9 cellular contexts compared by ENCODE assay signal in the genomic region with DNA sequence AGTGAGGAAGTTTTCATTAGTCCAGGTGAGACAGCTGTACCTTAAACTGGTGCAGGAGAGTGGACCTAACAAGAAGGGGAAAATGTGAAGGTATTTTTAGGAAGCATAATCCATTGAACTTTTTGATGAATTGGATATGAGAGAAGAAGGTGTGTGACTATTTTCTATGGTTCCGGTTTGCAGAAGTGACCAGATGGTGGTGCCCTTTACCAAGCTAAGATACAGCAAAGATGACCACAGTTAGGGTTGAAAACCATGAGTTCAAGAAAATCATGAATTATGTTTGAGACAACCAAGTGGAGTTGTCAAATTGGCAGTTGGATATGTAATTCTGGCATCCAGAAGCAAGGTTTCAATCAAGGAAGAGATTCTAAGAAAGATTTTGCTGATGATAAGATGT.
DNase-seq lines count a peak whose midpoint lies in the region; ATAC-seq and TF ChIP-seq lines count a peak whose summit lies in the region.
"Had no signal": no experiment of that assay in that cellular context is flagged by ENCODE, and none has a peak within 500 bp of the region (broad histone marks: within the 10 kb centered on the region; RNA-seq: fewer than 3 reads in every experiment).

No MANE protein-coding gene starts in this region.

- H4K20me1 ChIP-seq in GM23248 (ENCODE audit: insufficient read depth) (no peaks in the 10 kb centered on the region), OCI-LY1 (ENCODE audit: insufficient read depth, low read length) (no peaks in the 10 kb centered on the region), hepatocyte (ENCODE audit: insufficient read depth, poor library complexity, severe bottlenecking) (no peaks in the 10 kb centered on the region)

- H3K27me3 ChIP-seq in GM23248 (replicated peaks; ENCODE audit: insufficient read depth), result no peaks in the 10 kb centered on the region
- H3K27me3 ChIP-seq in OCI-LY1 (ENCODE audit: insufficient read depth, low read length), result no peaks in the 10 kb centered on the region
- no peaks in the 10 kb centered on the region for H3K27me3 ChIP-seq in hepatocyte
- no peaks in the 10 kb centered on the region for H3K27me3 ChIP-seq in uterus

- H3K79me2 ChIP-seq in GM23248 (ENCODE audit: insufficient read depth), result no peaks in the 10 kb centered on the region
- H3K79me2 ChIP-seq in OCI-LY1 (ENCODE audit: insufficient read depth, low read length), result no peaks in the 10 kb centered on the region
- H3K79me2 ChIP-seq in hepatocyte, result no peaks in the 10 kb centered on the region

- intact Hi-C loops in uterus (cut with DNase I; ENCODE audit: low total_unique reads), result no loop called here

- H3K9me3 ChIP-seq in GM23248 (ENCODE audit: low read depth) (no peaks in the 10 kb centered on the region), OCI-LY1 (ENCODE audit: low read length) (no peaks in the 10 kb centered on the region), hepatocyte (ENCODE audit: low read depth) (no peaks in the 10 kb centered on the region), uterus (no peaks in the 10 kb centered on the region)

- TF ChIP-seq POLR2A in uterus (IDR thresholded peaks at IDR 0.05), result no peak

- no peak overlapping the region for H3K4me3 ChIP-seq in GM23248
- no peak overlapping the region for H3K4me3 ChIP-seq in OCI-LY1 (ENCODE audit: low read depth, low read length, poor library complexity, severe bottlenecking)
- no peak overlapping the region for H3K4me3 ChIP-seq in hepatocyte
- no peak overlapping the region for H3K4me3 ChIP-seq in uterus

- no peaks in the 10 kb centered on the region for H3K4me1 ChIP-seq in GM23248 (ENCODE audit: insufficient read depth)
- H3K4me1 ChIP-seq in OCI-LY1 (ENCODE audit: insufficient read depth, low read length, severe bottlenecking), result no peaks in the 10 kb centered on the region
- H3K4me1 ChIP-seq in hepatocyte (ENCODE audit: insufficient read depth), result no peaks in the 10 kb centered on the region
- no peaks in the 10 kb centered on the region for H3K4me1 ChIP-seq in uterus

- H3K9me2 ChIP-seq in GM23248 (ENCODE audit: insufficient read depth) (no peaks in the 10 kb centered on the region), OCI-LY1 (ENCODE audit: low read depth, low read length) (no peaks in the 10 kb centered on the region), hepatocyte (replicated peaks; ENCODE audit: insufficient read depth) (no peaks in the 10 kb centered on the region)

- ATAC-seq in HG02840 (IDR thresholded peaks at IDR 0.05; ENCODE audit: low FRiP score, unreplicated experiment), result no peak
- ATAC-seq: left colon had no signal

- 74 to 82% methylated on average over 1 of the region's 1 CpG for WGBS in GM23248 (ENCODE audit: low coverage in 1 of 2, low lambda C conversion rate in 2 of 2, missing lambda C conversion rate in 2 of 2), 2 experiments
- 13% methylated on average over 1 of the region's 1 CpG for WGBS in hepatocyte (ENCODE audit: low lambda C conversion rate, missing lambda C conversion rate)

- no peak overlapping the region for H2AFZ ChIP-seq in GM23248
- no peak overlapping the region for H2AFZ ChIP-seq in OCI-LY1 (ENCODE audit: low read length)
- H2AFZ ChIP-seq in hepatocyte, result no peak overlapping the region

- H3K9ac ChIP-seq in GM23248 (no peak overlapping the region), OCI-LY1 (ENCODE audit: low read length) (no peak overlapping the region)

- DNase-seq in AML-193 (lab: John Stamatoyannopoulos, UW) (peak; percentile 10 to 15), GM23248 (peak; percentile 41), hepatocyte (ENCODE audit: low spot score) (peak; percentile 41), uterus (no peak), hepatic stellate cell (ENCODE audit: low spot score) (no peak), NCI-H1048 (lab: John Stamatoyannopoulos, UW) (no peak)
- DNase-seq: left colon had no signal

- H3K27ac ChIP-seq in GM23248, result no peak overlapping the region
- H3K27ac ChIP-seq in OCI-LY1 (ENCODE audit: low read depth, low read length, poor library complexity, severe bottlenecking), result no peak overlapping the region
- H3K27ac ChIP-seq in hepatocyte, result no peak overlapping the region
- no peak overlapping the region for H3K27ac ChIP-seq in uterus

- no peaks in the 10 kb centered on the region for H3F3A ChIP-seq in GM23248 (ENCODE audit: insufficient read depth)
- no peaks in the 10 kb centered on the region for H3F3A ChIP-seq in OCI-LY1 (ENCODE audit: insufficient read depth, low read length)

- H3K36me3 ChIP-seq in GM23248 (ENCODE audit: low read depth), result no peaks in the 10 kb centered on the region
- H3K36me3 ChIP-seq in OCI-LY1 (ENCODE audit: insufficient read depth, low read length), result no peaks in the 10 kb centered on the region
- no peaks in the 10 kb centered on the region for H3K36me3 ChIP-seq in hepatocyte (replicated peaks; ENCODE audit: insufficient read depth, low read depth)
- no peaks in the 10 kb centered on the region for H3K36me3 ChIP-seq in uterus

- H3K4me2 ChIP-seq in GM23248 (ENCODE audit: unreplicated experiment), result no peak overlapping the region
- H3K4me2 ChIP-seq in OCI-LY1 (ENCODE audit: low read length), result no peak overlapping the region
- H3K4me2 ChIP-seq in hepatocyte, result no peak overlapping the region

- in situ Hi-C loops in GM23248 (cut with MboI), result no loop called here

- TF ChIP-seq CTCF in OCI-LY1 (IDR thresholded peaks at IDR 0.05; ENCODE audit: low read length), result peak; percentile 44; the same call in 1 of the 2 replicates
- TF ChIP-seq CTCF in hepatocyte (IDR thresholded peaks at IDR 0.05; ENCODE audit: poor library complexity), result peak; percentile 65
- peak in 2 of 4 experiments; percentile 28 to 34 for TF ChIP-seq CTCF in uterus (IDR thresholded peaks at IDR 0.05)

Comparison
In these comparisons a context has a peak if more than half of its experiments do, and no peak if none do; other contexts are left out.
1. DNase-seq: peak in AML-193 (2 of 2), GM23248 (single experiment) and hepatocyte (single experiment); none in uterus (0 of 2), hepatic stellate cell (single experiment) and NCI-H1048 (single experiment).